In the genomic region with DNA sequence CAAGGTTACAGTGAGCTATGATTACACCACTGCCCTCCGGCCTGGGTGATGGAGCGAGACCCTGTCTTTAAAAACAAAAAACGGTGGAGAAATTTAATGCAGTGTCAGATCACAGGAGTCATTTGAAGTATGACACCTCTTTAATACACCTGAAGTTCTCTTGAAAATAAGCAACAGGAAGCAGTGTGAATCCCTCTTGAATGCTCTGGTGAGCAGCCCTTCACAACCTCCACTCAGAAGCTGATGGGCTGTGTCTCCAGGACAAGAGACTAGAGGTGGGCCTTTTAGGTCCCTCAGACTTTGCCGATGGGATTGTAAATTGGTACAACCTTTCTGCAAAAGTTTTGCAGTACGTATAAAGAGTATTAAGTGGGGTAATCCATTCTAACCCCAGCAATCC, we compare ENCODE assay signal across 26 cellular contexts. TPM values are rescaled to one million over a fixed set of nuclear protein-coding genes. Genes with fewer than 3 reads are reported as not detected.
"Had no signal": no experiment of that assay in that cellular context is flagged by ENCODE, and none has a peak within 500 bp of the region (broad histone marks: within the 10 kb centered on the region; RNA-seq: fewer than 3 reads in every experiment).

No MANE protein-coding gene starts in this region.

- H3K4me1 Mint-ChIP-seq: neural crest cell had no signal

- ATAC-seq: esophagus mucosa; left cardiac atrium; sciatic nerve; stimulated activated naive CD8-positive, alpha-beta T cell treated with anti-CD3 and anti-CD28 coated beads, Interleukin-15, Interleukin-2, amounts not matched to agents 100 U/mL and 50 U/mL, for 24 hours had no signal

- H3K27me3 ChIP-seq: breast epithelium, thyroid gland had no signal

- H3K4me1 ChIP-seq: breast epithelium, thyroid gland had no signal

- H3K27ac ChIP-seq: breast epithelium, dorsolateral prefrontal cortex, thyroid gland, WERI-Rb-1 had no signal

- H3K27me3 Mint-ChIP-seq: activated naive CD8-positive, alpha-beta T cell treated with anti-CD3 and anti-CD28 coated beads, Interleukin-2, amount 10 ng/mL, durations not matched to agents 7 days and 5 days had no signal

- H3K9me3 ChIP-seq: thyroid gland had no signal

- H3K36me3 ChIP-seq: breast epithelium, thyroid gland, WERI-Rb-1 had no signal

- H3K4me3 Mint-ChIP-seq: central memory CD8-positive, alpha-beta T cell; neural crest cell had no signal

- H3K4me3 ChIP-seq: breast epithelium, dorsolateral prefrontal cortex, thyroid gland had no signal

- H3K27ac Mint-ChIP-seq: activated naive CD8-positive, alpha-beta T cell treated with anti-CD3 and anti-CD28 coated beads, Interleukin-2, amount 10 ng/mL, durations not matched to agents 7 days and 5 days had no signal

- DNase-seq: activated naive CD8-positive, alpha-beta T cell treated with anti-CD3 and anti-CD28 coated beads, Interleukin-2, amount 10 ng/mL, durations not matched to agents 7 days and 5 days; activated T-cell treated with anti-CD3 and anti-CD28 coated beads, Interleukin-2, amount 50 U/mL, for 1 hour; amniotic stem cell; dorsolateral prefrontal cortex; effector memory CD8-positive, alpha-beta T cell; foreskin melanocyte; glutamatergic neuron; hypothalamus; left cardiac atrium; mesenchymal stem cell; stimulated activated CD4-positive, alpha-beta T cell treated with anti-CD3 and anti-CD28 coated beads, Interleukin-2, amount 100 ng/mL, for 48 hours; stimulated activated CD8-positive, alpha-beta memory T cell treated with anti-CD3 and anti-CD28 coated beads, Interleukin-4, amount 100 ng/mL, for 48 hours; stimulated activated naive CD8-positive, alpha-beta T cell treated with anti-CD3 and anti-CD28 coated beads, Interleukin-15, Interleukin-2, amounts not matched to agents 100 U/mL and 50 U/mL, for 24 hours; T-helper 1 cell; thyroid gland; WERI-Rb-1 had no signal

- H3K36me3 Mint-ChIP-seq: activated naive CD8-positive, alpha-beta T cell treated with anti-CD3 and anti-CD28 coated beads, Interleukin-2, amount 10 ng/mL, durations not matched to agents 7 days and 5 days had no signal

RNA-seq across cellular contexts. Expression of a gene that starts 50.1 kb away (rescaled TPM):
- total RNA-seq: esophagus mucosa, mononuclear cell, myocyte, posterior vena cava, sciatic nerve, subcutaneous adipose tissue, thyroid gland, urinary bladder had no signal
- polyA plus RNA-seq: urinary bladder had no signal
